In genomic region chr10:114402871-114403544, GRCh38 we compare ENCODE assay signal across 10 cellular contexts. TPM values are rescaled to one million over a fixed set of nuclear protein-coding genes. Genes with fewer than 3 reads are reported as not detected.
DNase-seq lines count a peak whose midpoint lies in the region; ATAC-seq and TF ChIP-seq lines count a peak whose summit lies in the region.
"Had no signal": no experiment of that assay in that cellular context is flagged by ENCODE, and none has a peak within 500 bp of the region (broad histone marks: within the 10 kb centered on the region; RNA-seq: fewer than 3 reads in every experiment).

No MANE protein-coding gene starts in this region.

- no peaks in the 10 kb centered on the region for H3K36me3 Mint-ChIP-seq in natural killer cell

- H3K4me3 ChIP-seq in epithelial cell of proximal tubule (ENCODE audit: low read depth, low read length) = peak overlapping the region; percentile 56
- no peak overlapping the region for H3K4me3 ChIP-seq in effector memory CD4-positive, alpha-beta T cell (ENCODE audit: insufficient read depth, low read depth, low read length, poor library complexity, severe bottlenecking)

- no peak for DNase-seq in stimulated activated naive CD8-positive, alpha-beta T cell treated with anti-CD3 and anti-CD28 coated beads, Interleukin-15, amount 100 ng/mL, for 72 hours
- no peak for DNase-seq in stimulated activated naive CD8-positive, alpha-beta T cell treated with anti-CD3 and anti-CD28 coated beads, Interleukin-15, Interleukin-2, amounts not matched to agents 100 U/mL and 50 U/mL, for 24 hours
- DNase-seq in epithelial cell of proximal tubule (ENCODE audit: low read depth) = no peak
- no peak for DNase-seq in natural killer cell
- no peak for DNase-seq in effector memory CD4-positive, alpha-beta T cell
- no peak for DNase-seq in hepatic stellate cell (ENCODE audit: low spot score)
- DNase-seq in COLO829 (ENCODE audit: low spot score) = no peak
- DNase-seq: COR-L47; stimulated activated CD4-positive, alpha-beta T cell treated with anti-CD3 and anti-CD28 coated beads, Interleukin-4, amount 100 ng/mL, for 4 hours had no signal

- ATAC-seq in stimulated activated naive CD8-positive, alpha-beta T cell treated with anti-CD3 and anti-CD28 coated beads, Interleukin-15, amount 100 ng/mL, for 72 hours = no peak
- no peak for ATAC-seq in stimulated activated naive CD8-positive, alpha-beta T cell treated with anti-CD3 and anti-CD28 coated beads, Interleukin-15, Interleukin-2, amounts not matched to agents 100 U/mL and 50 U/mL, for 24 hours
- ATAC-seq in natural killer cell = no peak
- no peak for ATAC-seq in HG03442 (IDR thresholded peaks at IDR 0.05; ENCODE audit: unreplicated experiment)

- no peaks in the 10 kb centered on the region for H3K4me1 ChIP-seq in effector memory CD4-positive, alpha-beta T cell (ENCODE audit: control insufficient read depth, insufficient read depth, low read length, poor library complexity, severe bottlenecking)

- peak overlapping the region; percentile 76 to 85 for H3K4me3 Mint-ChIP-seq in stimulated activated naive CD8-positive, alpha-beta T cell treated with anti-CD3 and anti-CD28 coated beads, Interleukin-15, amount 100 ng/mL, for 72 hours
- H3K4me3 Mint-ChIP-seq in natural killer cell = peak overlapping the region; percentile 47

- TF ChIP-seq CTCF in epithelial cell of proximal tubule (conservative IDR thresholded peaks at IDR 0.05; ENCODE audit: low read depth, low read length) (no peak), natural killer cell (IDR thresholded peaks at IDR 0.05) (no peak)

- H3K4me1 Mint-ChIP-seq in stimulated activated naive CD8-positive, alpha-beta T cell treated with anti-CD3 and anti-CD28 coated beads, Interleukin-15, amount 100 ng/mL, for 72 hours = peaks cover 29% of the 10 kb centered on the region
- H3K4me1 Mint-ChIP-seq in natural killer cell = peaks cover 5 to 9% of the 10 kb centered on the region in 2 donors

- no peaks in the 10 kb centered on the region for H3K9me3 ChIP-seq in effector memory CD4-positive, alpha-beta T cell (ENCODE audit: control insufficient read depth, low read length)

- H3K27me3 ChIP-seq in effector memory CD4-positive, alpha-beta T cell (replicated peaks; ENCODE audit: control insufficient read depth, insufficient read depth, low read length, poor library complexity, severe bottlenecking) = peaks cover 26% of the 10 kb centered on the region

- H3K27ac Mint-ChIP-seq in stimulated activated naive CD8-positive, alpha-beta T cell treated with anti-CD3 and anti-CD28 coated beads, Interleukin-15, amount 100 ng/mL, for 72 hours = no peak overlapping the region
- no peak overlapping the region for H3K27ac Mint-ChIP-seq in natural killer cell

- H3K27me3 Mint-ChIP-seq in stimulated activated naive CD8-positive, alpha-beta T cell treated with anti-CD3 and anti-CD28 coated beads, Interleukin-15, amount 100 ng/mL, for 72 hours = peaks cover 93% of the 10 kb centered on the region
- H3K27me3 Mint-ChIP-seq in natural killer cell (ENCODE audit: low read depth in 2 of 2) = peaks cover 60 to 76% of the 10 kb centered on the region in 2 donors

- intact Hi-C loops in natural killer cell (cut with micrococcal nuclease) = no loop called here

- no peak overlapping the region for H3K27ac ChIP-seq in effector memory CD4-positive, alpha-beta T cell (ENCODE audit: insufficient read depth, low read length, poor library complexity, severe bottlenecking)

- H3K9me3 Mint-ChIP-seq in stimulated activated naive CD8-positive, alpha-beta T cell treated with anti-CD3 and anti-CD28 coated beads, Interleukin-15, amount 100 ng/mL, for 72 hours = no peaks in the 10 kb centered on the region
- H3K9me3 Mint-ChIP-seq in natural killer cell = no peaks in the 10 kb centered on the region

- H3K36me3 ChIP-seq in effector memory CD4-positive, alpha-beta T cell (ENCODE audit: control insufficient read depth, insufficient read depth, low read length) = no peaks in the 10 kb centered on the region

RNA-seq across cellular contexts. Expression of gene AFAP1L2, which starts 1.3 kb away (rescaled TPM):
- total RNA-seq in epithelial cell of proximal tubule = 9.6 and 14.2 TPM in 2 replicates
- 1 to 10 TPM in 2 of 3 donors, under 1 TPM in 1; 0.66 to 2.8 (median 1.3) TPM for total RNA-seq in natural killer cell
